ENCODE assay signal across 13 cellular contexts in genomic region chr6:38191418-38191817, GRCh38.
"Had no signal": no experiment of that assay in that cellular context is flagged by ENCODE, and none has a peak within 500 bp of the region (broad histone marks: within the 10 kb centered on the region; RNA-seq: fewer than 3 reads in every experiment).

No MANE protein-coding gene starts in this region.

- H3K36me3 Mint-ChIP-seq: natural killer cell treated with Interleukin-12 subunit alpha and Interleukin-12 subunit beta and Interleukin-15 and Interleukin-18, amount 100 ng/mL, for 72 hours had no signal

- H3K4me3 ChIP-seq: dorsolateral prefrontal cortex, gastroesophageal sphincter, sigmoid colon, skin epidermis had no signal

- H3K27ac Mint-ChIP-seq: natural killer cell treated with Interleukin-12 subunit alpha and Interleukin-12 subunit beta and Interleukin-15 and Interleukin-18, amount 100 ng/mL, for 72 hours had no signal

- H3K27me3 Mint-ChIP-seq: natural killer cell treated with Interleukin-12 subunit alpha and Interleukin-12 subunit beta and Interleukin-15 and Interleukin-18, amount 100 ng/mL, for 72 hours had no signal

- H3K27ac ChIP-seq: dorsolateral prefrontal cortex, gastroesophageal sphincter, sigmoid colon, skin epidermis had no signal

- H3K36me3 ChIP-seq: gastroesophageal sphincter, sigmoid colon had no signal

- H3K9me3 ChIP-seq: gastroesophageal sphincter, sigmoid colon had no signal

- H3K4me1 ChIP-seq: gastroesophageal sphincter had no signal

- H3K4me3 Mint-ChIP-seq: natural killer cell treated with Interleukin-12 subunit alpha and Interleukin-12 subunit beta and Interleukin-15 and Interleukin-18, amount 100 ng/mL, for 72 hours had no signal

- H3K9me3 Mint-ChIP-seq: natural killer cell treated with Interleukin-12 subunit alpha and Interleukin-12 subunit beta and Interleukin-15 and Interleukin-18, amount 100 ng/mL, for 72 hours had no signal

- H3K27me3 ChIP-seq: dorsolateral prefrontal cortex, gastroesophageal sphincter, sigmoid colon had no signal

- DNase-seq: cortex of kidney; effector CD8-positive, alpha-beta T cell; glutamatergic neuron; midbrain; sigmoid colon; stimulated activated CD4-positive, alpha-beta T cell treated with anti-CD3 and anti-CD28 coated beads, Interleukin-2, amount 100 ng/mL, for 24 hours; stimulated activated CD4-positive, alpha-beta T cell treated with anti-CD3 and anti-CD28 coated beads, Interleukin-4, amount 100 ng/mL, for 4 hours; stimulated activated naive CD4-positive, alpha-beta T cell; trophoblast cell had no signal
